8 cellular contexts compared by ENCODE assay signal in the genomic region with DNA sequence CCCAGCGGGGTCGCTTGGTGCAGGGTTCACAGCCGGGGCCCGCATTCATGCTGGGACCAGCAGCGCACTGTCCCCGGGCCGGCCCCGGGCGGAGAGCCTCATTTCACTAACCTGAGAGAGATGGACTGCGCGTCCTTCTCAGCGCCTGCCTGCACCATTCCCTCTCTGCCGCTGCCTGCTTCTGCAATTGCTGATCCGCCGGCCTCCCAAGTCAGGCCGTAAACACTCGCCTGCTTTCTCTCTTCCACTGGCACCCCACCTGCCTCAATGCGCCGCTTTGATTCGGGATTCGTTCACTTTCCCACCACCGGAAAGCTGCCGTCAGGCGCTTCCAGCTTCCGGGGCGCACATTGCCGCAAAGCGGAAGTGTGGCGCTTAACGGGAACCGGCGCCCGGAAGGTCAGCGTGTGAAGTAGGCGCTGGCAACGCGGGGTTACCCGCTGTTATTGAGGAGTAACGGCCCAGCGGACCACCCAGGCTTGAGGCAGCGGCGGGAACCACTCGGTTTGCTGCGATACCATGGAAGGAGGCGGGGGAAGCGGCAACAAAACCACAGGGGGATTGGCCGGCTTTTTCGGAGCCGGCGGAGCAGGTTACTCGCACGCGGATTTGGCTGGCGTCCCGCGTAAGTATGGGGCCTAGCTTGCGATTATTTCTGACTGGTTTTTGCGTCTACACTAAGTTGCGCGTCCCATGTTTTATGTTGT. TPM values are rescaled to one million over a fixed set of nuclear protein-coding genes. Genes with fewer than 3 reads are reported as not detected.
DNase-seq lines count a peak whose midpoint lies in the region; ATAC-seq lines count a peak whose summit lies in the region.
"Not testable (repeated sequence)": the region's sequence is repeated elsewhere in the genome, so short reads cannot be mapped to it uniquely, and the experiment has no call there.

A gene with protein sequence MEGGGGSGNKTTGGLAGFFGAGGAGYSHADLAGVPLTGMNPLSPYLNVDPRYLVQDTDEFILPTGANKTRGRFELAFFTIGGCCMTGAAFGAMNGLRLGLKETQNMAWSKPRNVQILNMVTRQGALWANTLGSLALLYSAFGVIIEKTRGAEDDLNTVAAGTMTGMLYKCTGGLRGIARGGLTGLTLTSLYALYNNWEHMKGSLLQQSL (plus strand): TSS at position 384 of the 707 bp plus-strand sequence. CDS start 136 bp downstream, at position 520.

- not testable (repeated sequence) for H3K4me1 ChIP-seq in SJCRH30

- ATAC-seq in natural killer cell treated with Interleukin-12 subunit alpha and Interleukin-12 subunit beta and Interleukin-15 and Interleukin-18, amount 100 ng/mL, for 72 hours = peak; percentile 94 to 97
- peak; percentile 96 for ATAC-seq in stimulated activated memory B cell treated with anti-CD40 and anti-IgM and Interleukin-4, amounts not matched to agents 10 μg/mL and 1 μg/mL and 100 μg/mL, for 72 hours

- H3K36me3 Mint-ChIP-seq in natural killer cell treated with Interleukin-12 subunit alpha and Interleukin-12 subunit beta and Interleukin-15 and Interleukin-18, amount 100 ng/mL, for 72 hours = peaks cover 18% of the 10 kb centered on the region
- H3K36me3 Mint-ChIP-seq in stimulated activated memory B cell treated with anti-CD40 and anti-IgM and Interleukin-4, amounts not matched to agents 10 μg/mL and 1 μg/mL and 100 μg/mL, for 72 hours = not testable (repeated sequence)

- H3K27ac ChIP-seq in SJCRH30 = not testable (repeated sequence)

- peaks cover 37 to 49% of the 10 kb centered on the region in 2 donors for H3K4me1 Mint-ChIP-seq in natural killer cell treated with Interleukin-12 subunit alpha and Interleukin-12 subunit beta and Interleukin-15 and Interleukin-18, amount 100 ng/mL, for 72 hours (ENCODE audit: low read depth in 2 of 2)
- H3K4me1 Mint-ChIP-seq in stimulated activated memory B cell treated with anti-CD40 and anti-IgM and Interleukin-4, amounts not matched to agents 10 μg/mL and 1 μg/mL and 100 μg/mL, for 72 hours = peaks cover 42% of the 10 kb centered on the region

- not testable (repeated sequence) for H3K27me3 Mint-ChIP-seq in natural killer cell treated with Interleukin-12 subunit alpha and Interleukin-12 subunit beta and Interleukin-15 and Interleukin-18, amount 100 ng/mL, for 72 hours; stimulated activated memory B cell treated with anti-CD40 and anti-IgM and Interleukin-4, amounts not matched to agents 10 μg/mL and 1 μg/mL and 100 μg/mL, for 72 hours

- not testable (repeated sequence) for H3K27me3 ChIP-seq in SJCRH30

- not testable (repeated sequence) for H3K9me3 ChIP-seq in SJCRH30 (replicated peaks)

- H3K4me3 ChIP-seq in SJCRH30 = peak within 1 kb of the TSS; percentile 74

- peak within 1 kb of the TSS; percentile 84 to 93 for H3K27ac Mint-ChIP-seq in natural killer cell treated with Interleukin-12 subunit alpha and Interleukin-12 subunit beta and Interleukin-15 and Interleukin-18, amount 100 ng/mL, for 72 hours
- peak within 1 kb of the TSS; percentile 89 for H3K27ac Mint-ChIP-seq in stimulated activated memory B cell treated with anti-CD40 and anti-IgM and Interleukin-4, amounts not matched to agents 10 μg/mL and 1 μg/mL and 100 μg/mL, for 72 hours

- H3K4me3 Mint-ChIP-seq in natural killer cell treated with Interleukin-12 subunit alpha and Interleukin-12 subunit beta and Interleukin-15 and Interleukin-18, amount 100 ng/mL, for 72 hours = peak within 1 kb of the TSS; percentile 100
- peak within 1 kb of the TSS; percentile 97 for H3K4me3 Mint-ChIP-seq in stimulated activated memory B cell treated with anti-CD40 and anti-IgM and Interleukin-4, amounts not matched to agents 10 μg/mL and 1 μg/mL and 100 μg/mL, for 72 hours

- DNase-seq in EH (ENCODE audit: low read depth) (peak; percentile 86), GOT3 (lab: John Stamatoyannopoulos, UW) (peak; percentile 59), M059J (ENCODE audit: low read depth) (peak; percentile 83), SJCRH30 (peak; percentile 71 to 76), fibroblast of the conjunctiva (ENCODE audit: low read depth) (peak; percentile 55)
- DNase-seq in activated effector memory CD4-positive, alpha-beta T cell treated with anti-CD3 and anti-CD28 coated beads, Interleukin-2, amount 50 U/mL, for 16 hours = peak; percentile 97
- peak; percentile 91 for DNase-seq in natural killer cell treated with Interleukin-12 subunit alpha and Interleukin-12 subunit beta and Interleukin-15 and Interleukin-18, amount 100 ng/mL, for 72 hours (ENCODE audit: low spot score)

- not testable (repeated sequence) for H3K36me3 ChIP-seq in SJCRH30

- H3K9me3 Mint-ChIP-seq in natural killer cell treated with Interleukin-12 subunit alpha and Interleukin-12 subunit beta and Interleukin-15 and Interleukin-18, amount 100 ng/mL, for 72 hours; stimulated activated memory B cell treated with anti-CD40 and anti-IgM and Interleukin-4, amounts not matched to agents 10 μg/mL and 1 μg/mL and 100 μg/mL, for 72 hours: not testable (repeated sequence)

RNA-seq across cellular contexts. Expression of the gene that starts here (rescaled TPM):
- 130 and 145 TPM in 2 replicates for total RNA-seq in M059J (2014; rRNA removed; shearing (Covaris generic))
- total RNA-seq in SJCRH30 (2014; rRNA removed; shearing (Covaris generic)) = 67.0 and 75.1 TPM in 2 replicates
- total RNA-seq in natural killer cell treated with Interleukin-12 subunit alpha and Interleukin-12 subunit beta and Interleukin-15 and Interleukin-18, amount 100 ng/mL, for 72 hours = 10 to 100 TPM; 71.6 to 80.1 TPM
